1 cellular context compared by ENCODE assay signal in genomic region chr20:58994390-58995159, GRCh38.
TF ChIP-seq lines count a peak whose summit lies in the region.

No MANE protein-coding gene starts in this region.

TF ChIP-seq in HCT116, 20 proteins besides CTCF, POLR2A, EP300 and RAD21:
- TF ChIP-seq SRF (IDR thresholded peaks at IDR 0.05; ENCODE audit: low read depth), result no peak
- TF ChIP-seq FOSL1 (IDR thresholded peaks at IDR 0.05; ENCODE audit: low read depth), result no peak
- TF ChIP-seq JUND (IDR thresholded peaks at IDR 0.05), result no peak
- no peak for TF ChIP-seq SIN3A (IDR thresholded peaks at IDR 0.05; ENCODE audit: low read depth)
- TF ChIP-seq CEBPB (IDR thresholded peaks at IDR 0.05; ENCODE audit: low read depth), result no peak
- TF ChIP-seq CBX3 (IDR thresholded peaks at IDR 0.05; ENCODE audit: low read depth), result no peak
- no peak for TF ChIP-seq ZFX (IDR thresholded peaks at IDR 0.05)
- TF ChIP-seq, protein P1, sequence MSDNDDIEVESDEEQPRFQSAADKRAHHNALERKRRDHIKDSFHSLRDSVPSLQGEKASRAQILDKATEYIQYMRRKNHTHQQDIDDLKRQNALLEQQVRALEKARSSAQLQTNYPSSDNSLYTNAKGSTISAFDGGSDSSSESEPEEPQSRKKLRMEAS (IDR thresholded peaks at IDR 0.05), result no peak
- no peak for TF ChIP-seq POLR2AphosphoS5 (IDR thresholded peaks at IDR 0.05; ENCODE audit: low read depth, low read length)
- no peak for TF ChIP-seq YY1 (IDR thresholded peaks at IDR 0.05; ENCODE audit: extremely low read depth, insufficient replicate concordance, low read depth, low read length)
- TF ChIP-seq, protein P2, sequence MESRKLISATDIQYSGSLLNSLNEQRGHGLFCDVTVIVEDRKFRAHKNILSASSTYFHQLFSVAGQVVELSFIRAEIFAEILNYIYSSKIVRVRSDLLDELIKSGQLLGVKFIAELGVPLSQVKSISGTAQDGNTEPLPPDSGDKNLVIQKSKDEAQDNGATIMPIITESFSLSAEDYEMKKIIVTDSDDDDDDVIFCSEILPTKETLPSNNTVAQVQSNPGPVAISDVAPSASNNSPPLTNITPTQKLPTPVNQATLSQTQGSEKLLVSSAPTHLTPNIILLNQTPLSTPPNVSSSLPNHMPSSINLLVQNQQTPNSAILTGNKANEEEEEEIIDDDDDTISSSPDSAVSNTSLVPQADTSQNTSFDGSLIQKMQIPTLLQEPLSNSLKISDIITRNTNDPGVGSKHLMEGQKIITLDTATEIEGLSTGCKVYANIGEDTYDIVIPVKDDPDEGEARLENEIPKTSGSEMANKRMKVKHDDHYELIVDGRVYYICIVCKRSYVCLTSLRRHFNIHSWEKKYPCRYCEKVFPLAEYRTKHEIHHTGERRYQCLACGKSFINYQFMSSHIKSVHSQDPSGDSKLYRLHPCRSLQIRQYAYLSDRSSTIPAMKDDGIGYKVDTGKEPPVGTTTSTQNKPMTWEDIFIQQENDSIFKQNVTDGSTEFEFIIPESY (IDR thresholded peaks at IDR 0.05; ENCODE audit: extremely low read depth, insufficient replicate concordance, low read length), result no peak
- no peak for TF ChIP-seq ATF3 (IDR thresholded peaks at IDR 0.05)
- no peak for TF ChIP-seq SP1 (IDR thresholded peaks at IDR 0.05; ENCODE audit: low read depth)
- TF ChIP-seq EGR1 (IDR thresholded peaks at IDR 0.05; ENCODE audit: low read depth), result no peak
- TF ChIP-seq TCF7L2 (IDR thresholded peaks at IDR 0.05; ENCODE audit: borderline replicate concordance, extremely low read depth, insufficient read depth, insufficient read length), result no peak
